ENCODE assay signal across 18 cellular contexts in genomic region chr2:41482659-41483058, GRCh38.
"Had no signal": no experiment of that assay in that cellular context is flagged by ENCODE, and none has a peak within 500 bp of the region (broad histone marks: within the 10 kb centered on the region; RNA-seq: fewer than 3 reads in every experiment).

No MANE protein-coding gene starts in this region.

- H3K4me1 ChIP-seq: gastroesophageal sphincter, pancreas, transverse colon, upper lobe of right lung, uterus had no signal

- H3K36me3 ChIP-seq: gastroesophageal sphincter, heart right ventricle, neutrophil, pancreas, transverse colon, upper lobe of right lung, uterus had no signal

- FAIRE-seq: islet of Langerhans had no signal

- H3K9me3 ChIP-seq: gastroesophageal sphincter, neutrophil, pancreas, upper lobe of right lung, uterus had no signal

- H3K27me3 ChIP-seq: dorsolateral prefrontal cortex, gastroesophageal sphincter, heart right ventricle, neutrophil, pancreas, transverse colon, upper lobe of right lung, uterus had no signal

- H3K27ac ChIP-seq: dorsolateral prefrontal cortex, gastroesophageal sphincter, neutrophil, pancreas, transverse colon, upper lobe of right lung, uterus had no signal

- H3K4me3 ChIP-seq: dorsolateral prefrontal cortex, gastroesophageal sphincter, heart right ventricle, lung, pancreas, transverse colon, upper lobe of right lung, uterus had no signal

- DNase-seq: dorsolateral prefrontal cortex; effector CD4-positive, alpha-beta T cell; foreskin fibroblast; heart right ventricle; hippocampal formation; left colon; pancreas; small intestine; stimulated activated CD4-positive, alpha-beta T cell treated with anti-CD3 and anti-CD28 coated beads, Interleukin-15, amount 100 ng/mL, for 24 hours; stimulated activated CD4-positive, alpha-beta T cell treated with anti-CD3 and anti-CD28 coated beads, Interleukin-2, amount 100 ng/mL, for 48 hours; stimulated activated naive B cell treated with anti-CD40 and anti-IgM and Interleukin-4, amounts not matched to agents 10 μg/mL and 1 μg/mL and 100 μg/mL, for 72 hours; transverse colon; upper lobe of right lung; uterus had no signal
